Comparison of ENCODE assay signal across 18 cellular contexts in the genomic region with DNA sequence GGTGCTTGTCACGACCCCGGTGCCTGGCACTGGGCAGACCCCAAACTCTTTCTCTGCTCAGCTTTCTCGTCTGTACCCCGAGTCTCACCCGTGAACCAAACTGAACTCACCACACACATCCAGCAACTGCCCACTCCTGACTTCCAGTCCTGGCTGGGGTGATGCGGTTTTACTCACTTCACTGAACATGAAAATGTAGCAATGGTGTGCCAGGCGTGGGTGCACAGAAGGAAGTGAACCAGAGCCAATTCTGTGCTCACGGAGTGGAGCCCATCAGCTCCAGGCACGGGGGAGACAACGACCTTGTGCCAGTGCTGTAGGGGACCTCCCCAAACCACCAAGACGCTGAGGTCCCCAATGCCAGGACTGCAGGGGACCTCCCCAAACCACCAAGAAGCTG.
"Had no signal": no experiment of that assay in that cellular context is flagged by ENCODE, and none has a peak within 500 bp of the region (broad histone marks: within the 10 kb centered on the region; RNA-seq: fewer than 3 reads in every experiment).

No MANE protein-coding gene starts in this region.

- H3K4me1 Mint-ChIP-seq: activated CD4-positive, alpha-beta T cell treated with anti-CD3 and anti-CD28 coated beads, Interleukin-2, amount 10 ng/mL, durations not matched to agents 24 days and 14 days; naive B cell; T-helper 17 cell had no signal

- DNase-seq: activated CD4-positive, alpha-beta T cell treated with anti-CD3 and anti-CD28 coated beads, Interleukin-2, amount 10 ng/mL, durations not matched to agents 24 days and 14 days; activated CD4-positive, CD25-positive, alpha-beta regulatory T cell; activated naive CD8-positive, alpha-beta T cell treated with anti-CD3 and anti-CD28 coated beads, Interleukin-2, amount 10 ng/mL, durations not matched to agents 7 days and 5 days; cerebellar nuclear complex; effector CD8-positive, alpha-beta T cell; foreskin fibroblast; glutamatergic neuron; left colon; naive B cell; stimulated activated CD4-positive, alpha-beta T cell treated with anti-CD3 and anti-CD28 coated beads, Interleukin-4, amount 100 ng/mL, for 24 hours; stimulated activated naive CD8-positive, alpha-beta T cell treated with anti-CD3 and anti-CD28 coated beads, Interleukin-15, Interleukin-2, amounts not matched to agents 100 U/mL and 50 U/mL, for 24 hours; T-helper 17 cell; upper lobe of right lung had no signal

- H3K36me3 Mint-ChIP-seq: activated naive CD8-positive, alpha-beta T cell treated with anti-CD3 and anti-CD28 coated beads, Interleukin-2, amount 10 ng/mL, durations not matched to agents 7 days and 5 days; naive B cell had no signal

- H3K27ac ChIP-seq: neutrophil, suprapubic skin, upper lobe of right lung had no signal

- H3K4me3 Mint-ChIP-seq: activated CD4-positive, alpha-beta T cell treated with anti-CD3 and anti-CD28 coated beads, Interleukin-2, amount 10 ng/mL, durations not matched to agents 24 days and 14 days; activated naive CD8-positive, alpha-beta T cell treated with anti-CD3 and anti-CD28 coated beads, Interleukin-2, amount 10 ng/mL, durations not matched to agents 7 days and 5 days; activated T-helper 1 cell treated with anti-CD3 and anti-CD28 coated beads, Interleukin-12 subunit alpha, Interleukin-12 subunit beta, Interleukin-2, Interleukin-4 antibody, amounts not matched to agents 30 ng/mL and 10 ng/mL and 1 ng/mL, durations not matched to agents 14 hours and 24 hours and 36 hours; naive B cell; T-helper 17 cell had no signal

- H3K9me3 Mint-ChIP-seq: activated CD4-positive, alpha-beta T cell treated with anti-CD3 and anti-CD28 coated beads, Interleukin-2, amount 10 ng/mL, durations not matched to agents 24 days and 14 days; activated naive CD8-positive, alpha-beta T cell treated with anti-CD3 and anti-CD28 coated beads, Interleukin-2, amount 10 ng/mL, durations not matched to agents 7 days and 5 days; activated T-helper 1 cell treated with anti-CD3 and anti-CD28 coated beads, Interleukin-12 subunit alpha, Interleukin-12 subunit beta, Interleukin-2, Interleukin-4 antibody, amounts not matched to agents 30 ng/mL and 10 ng/mL and 1 ng/mL, durations not matched to agents 14 hours and 24 hours and 36 hours had no signal

- H3K9me3 ChIP-seq: neutrophil, suprapubic skin, upper lobe of right lung had no signal

- H3K27me3 ChIP-seq: neutrophil, upper lobe of right lung had no signal

- FAIRE-seq: TTC549 had no signal

- H3K4me3 ChIP-seq: lung, suprapubic skin, upper lobe of right lung had no signal

- H3K27ac Mint-ChIP-seq: activated CD4-positive, alpha-beta T cell treated with anti-CD3 and anti-CD28 coated beads, Interleukin-2, amount 10 ng/mL, durations not matched to agents 24 days and 14 days; activated naive CD8-positive, alpha-beta T cell treated with anti-CD3 and anti-CD28 coated beads, Interleukin-2, amount 10 ng/mL, durations not matched to agents 7 days and 5 days; activated T-helper 1 cell treated with anti-CD3 and anti-CD28 coated beads, Interleukin-12 subunit alpha, Interleukin-12 subunit beta, Interleukin-2, Interleukin-4 antibody, amounts not matched to agents 30 ng/mL and 10 ng/mL and 1 ng/mL, durations not matched to agents 14 hours and 24 hours and 36 hours; naive B cell; T-helper 17 cell had no signal

- H3K36me3 ChIP-seq: neutrophil, suprapubic skin, upper lobe of right lung had no signal

- ATAC-seq: left colon; stimulated activated naive CD8-positive, alpha-beta T cell treated with anti-CD3 and anti-CD28 coated beads, Interleukin-15, Interleukin-2, amounts not matched to agents 100 U/mL and 50 U/mL, for 24 hours; T-helper 17 cell; upper lobe of right lung had no signal
